6 cellular contexts compared by ENCODE assay signal in the genomic region with DNA sequence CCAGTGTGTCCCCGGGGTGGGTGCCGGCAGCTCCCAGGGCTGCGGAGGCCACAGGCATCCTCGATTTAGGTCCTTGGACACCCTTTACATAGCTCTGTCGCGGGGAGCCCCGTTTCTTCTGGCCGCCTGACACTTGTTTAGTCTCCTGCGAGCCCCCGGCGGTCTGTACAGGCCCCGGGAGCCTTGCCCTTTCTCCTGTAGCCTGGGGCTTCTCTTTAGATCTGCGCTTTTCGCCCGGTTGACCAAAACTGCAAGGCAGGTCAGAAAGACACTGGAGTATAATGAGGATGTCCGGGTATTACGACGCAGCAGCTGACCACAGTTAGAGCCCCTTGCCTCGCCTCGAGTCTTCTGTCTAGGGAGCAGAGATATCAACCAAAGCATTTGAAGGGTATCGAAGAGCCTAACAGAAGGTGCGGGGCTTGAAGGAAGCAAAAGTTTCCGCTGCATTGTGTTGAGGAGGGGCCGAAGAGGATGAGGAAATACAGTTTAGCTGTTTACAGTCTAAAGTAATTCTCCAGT. TPM values are rescaled to one million over a fixed set of nuclear protein-coding genes. Genes with fewer than 3 reads are reported as not detected.
DNase-seq lines count a peak whose midpoint lies in the region; ATAC-seq, FAIRE-seq and TF ChIP-seq lines count a peak whose summit lies in the region.

No MANE protein-coding gene starts in this region.

- H3K27me3 ChIP-seq in DOHH2 (ENCODE audit: control insufficient read depth, low read length) (no peaks in the 10 kb centered on the region), bronchial epithelial cell (ENCODE audit: control insufficient read depth, insufficient read depth, low read length) (no peaks in the 10 kb centered on the region), neuron (ENCODE audit: insufficient read depth, low read length) (no peaks in the 10 kb centered on the region)

- DNase-seq in bronchial epithelial cell (ENCODE audit: low read depth) (no peak), AG20443 (ENCODE audit: low spot score) (no peak), T1000 (lab: John Stamatoyannopoulos, UW) (no peak)

- FAIRE-seq in bronchial epithelial cell (lab: Jason Lieb, UNC): no peak

- no peaks in the 10 kb centered on the region for H4K20me1 ChIP-seq in DOHH2 (ENCODE audit: control insufficient read depth, insufficient read depth, low read depth, low read length)

- H3K9me2 ChIP-seq in DOHH2 (replicated peaks; ENCODE audit: control insufficient read depth, low read length): no peaks in the 10 kb centered on the region

- peaks cover 52% of the 10 kb centered on the region for H3K36me3 ChIP-seq in DOHH2 (ENCODE audit: control insufficient read depth, low read length)
- no peaks in the 10 kb centered on the region for H3K36me3 ChIP-seq in bronchial epithelial cell (ENCODE audit: control insufficient read depth, insufficient read depth, low read length)
- H3K36me3 ChIP-seq in neuron (ENCODE audit: insufficient read depth, low read length): peaks cover 3% of the 10 kb centered on the region

- H3K27ac ChIP-seq in DOHH2 (ENCODE audit: low read depth, low read length): peak overlapping the region; percentile 71

- peaks cover 37% of the 10 kb centered on the region for H3K4me1 ChIP-seq in DOHH2 (ENCODE audit: control insufficient read depth, low read length)
- H3K4me1 ChIP-seq in neuron (ENCODE audit: insufficient read depth, low read length): peaks cover 8% of the 10 kb centered on the region

- peaks cover 75% of the 10 kb centered on the region for H3K79me2 ChIP-seq in DOHH2 (ENCODE audit: control insufficient read depth, low read length)

- H2AFZ ChIP-seq in neuron (ENCODE audit: low read depth, low read length): peak overlapping the region; percentile 45

- ATAC-seq in HG03060 (IDR thresholded peaks at IDR 0.05; ENCODE audit: low read depth, unreplicated experiment): peak; percentile 12

- peak overlapping the region; percentile 80 for H3K4me2 ChIP-seq in DOHH2 (ENCODE audit: low read length)

- no peaks in the 10 kb centered on the region for H3F3A ChIP-seq in DOHH2 (ENCODE audit: control insufficient read depth, insufficient read depth)

- H3K4me3 ChIP-seq in DOHH2 (ENCODE audit: low read length): peak overlapping the region; percentile 92
- H3K4me3 ChIP-seq in bronchial epithelial cell (ENCODE audit: low read depth, low read length): peak overlapping the region; percentile 55
- peak overlapping the region; percentile 90 for H3K4me3 ChIP-seq in neuron (ENCODE audit: low read length)

- TF ChIP-seq CTCF in DOHH2 (IDR thresholded peaks at IDR 0.05; ENCODE audit: low read depth, low read length, poor library complexity, severe bottlenecking) (no peak), bronchial epithelial cell (IDR thresholded peaks at IDR 0.05; ENCODE audit: insufficient read depth, low read length, severe bottlenecking) (no peak)

- no peaks in the 10 kb centered on the region for H3K9me3 ChIP-seq in DOHH2 (ENCODE audit: control insufficient read depth, insufficient read depth, low read length)
- H3K9me3 ChIP-seq in neuron (ENCODE audit: low read length): no peaks in the 10 kb centered on the region

RNA-seq across cellular contexts. Expression of gene BRCC3, which starts 0.4 kb away (rescaled TPM):
- total RNA-seq in bronchial epithelial cell: 9.3 and 10.0 TPM in 2 replicates

RNA-seq across cellular contexts. Expression of gene CMC4, which starts 0.8 kb away (rescaled TPM):
- 6.8 and 16.1 TPM in 2 replicates for total RNA-seq in bronchial epithelial cell

RNA-seq across cellular contexts. Expression of gene MTCP1, which starts 0.8 kb away (rescaled TPM):
- total RNA-seq in bronchial epithelial cell: 1.8 and 29.3 TPM in 2 replicates

RNA-seq across cellular contexts. Expression of gene FUNDC2, which starts 45.1 kb away (rescaled TPM):
- 36.1 and 50.8 TPM in 2 replicates for total RNA-seq in bronchial epithelial cell

RNA-seq across cellular contexts. Expression of gene F8, which starts 49.2 kb away (rescaled TPM):
- 0.26 and 0.64 TPM in 2 replicates for total RNA-seq in bronchial epithelial cell
